Comparison of ENCODE assay signal across 21 cellular contexts in the genomic region with DNA sequence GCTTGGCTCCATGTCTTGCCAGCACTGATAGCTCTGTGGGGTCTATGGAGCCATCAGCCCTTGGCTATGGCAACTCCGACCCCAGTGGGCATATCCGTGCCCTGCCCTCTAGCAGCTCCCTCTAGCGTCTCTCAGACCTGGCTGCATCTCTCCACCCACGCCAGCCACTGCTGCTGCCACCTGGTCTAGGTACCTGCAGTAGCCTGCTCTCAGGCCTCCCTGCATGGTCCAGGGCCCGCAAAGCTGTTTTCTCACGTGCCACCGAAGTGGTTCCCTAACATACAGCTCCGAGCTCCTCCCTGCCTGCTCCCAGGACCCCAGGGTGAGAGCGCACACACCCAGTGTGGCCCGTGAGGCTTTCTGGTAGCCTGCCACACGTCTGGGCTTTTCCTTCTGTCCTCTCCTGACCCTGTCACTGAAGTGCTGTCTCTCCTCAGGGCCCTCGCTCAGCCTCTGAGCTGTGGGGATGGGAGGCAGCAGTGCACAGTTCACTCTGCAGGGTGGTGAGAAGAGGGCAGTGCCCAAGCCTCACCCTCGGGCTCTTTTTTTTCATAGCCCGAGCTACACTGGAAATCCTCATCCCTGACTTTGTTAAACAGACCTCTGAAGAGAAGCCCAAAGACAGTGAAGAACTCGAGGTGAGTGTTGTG. TPM values are rescaled to one million over a fixed set of nuclear protein-coding genes. Genes with fewer than 3 reads are reported as not detected.
DNase-seq lines count a peak whose midpoint lies in the region; ATAC-seq and TF ChIP-seq lines count a peak whose summit lies in the region.
"Had no signal": no experiment of that assay in that cellular context is flagged by ENCODE, and none has a peak within 500 bp of the region (broad histone marks: within the 10 kb centered on the region; RNA-seq: fewer than 3 reads in every experiment).

No MANE protein-coding gene starts in this region.

- peaks cover 0 to 90% of the 10 kb centered on the region in 2 donors for H3K36me3 ChIP-seq in gastrocnemius medialis

- H3K4me3 ChIP-seq in gastrocnemius medialis = no peak overlapping the region
- H3K4me3 ChIP-seq: ascending aorta had no signal

- no peak for DNase-seq in activated T-cell treated with anti-CD3 and anti-CD28 coated beads, Interleukin-2, amount 50 U/mL, for 24 hours
- DNase-seq in activated T-cell treated with anti-CD3 and anti-CD28 coated beads, Interleukin-2, amount 50 U/mL, for 1 hour = no peak
- DNase-seq in T-helper 17 cell (no peak), islet precursor cell (peak; percentile 43), gastrocnemius medialis (no peak), NCI-H128 (lab: John Stamatoyannopoulos, UW; ENCODE audit: unreplicated experiment) (no peak), hepatic stellate cell (ENCODE audit: low spot score) (no peak), NCI-H1105 treated with DMSO at 0.1 percent for 48 hours (lab: John Stamatoyannopoulos, UW) (no peak)
- DNase-seq: activated CD4-positive, alpha-beta T cell treated with anti-CD3 and anti-CD28 coated beads for 1 hour; activated naive CD4-positive, alpha-beta T cell; BE2C; cerebellar nuclear complex; foreskin melanocyte; HCEC 1CT; NCI-H1105; NCI-H526; nephron progenitor cell; stimulated activated CD4-positive, alpha-beta T cell treated with anti-CD3 and anti-CD28 coated beads, Interleukin-4, amount 100 ng/mL, for 4 hours had no signal

- H3K4me1 ChIP-seq in gastrocnemius medialis = peaks cover 11 to 13% of the 10 kb centered on the region in 2 donors
- H3K4me1 ChIP-seq: BE2C had no signal

- peak overlapping the region; percentile 71 to 88 (median 79) for H3K27ac ChIP-seq in gastrocnemius medialis

- in situ Hi-C loops in gastrocnemius medialis (cut with MboI; ENCODE audit: low sequenced_read_pairs in 4 of 4) = no loop called here

- H3K36me3 Mint-ChIP-seq in activated T-cell treated with anti-CD3 and anti-CD28 coated beads, Interleukin-2, amount 50 U/mL, for 24 hours (ENCODE audit: low read depth) = peaks cover 99% of the 10 kb centered on the region
- peaks cover 16% of the 10 kb centered on the region for H3K36me3 Mint-ChIP-seq in T-helper 17 cell (ENCODE audit: low read depth)

- peaks cover 3% of the 10 kb centered on the region for H3K9me3 Mint-ChIP-seq in activated T-cell treated with anti-CD3 and anti-CD28 coated beads, Interleukin-2, amount 50 U/mL, for 24 hours

- H3K9me3 ChIP-seq in T-helper 17 cell (ENCODE audit: control insufficient read depth, low read length, poor library complexity, severe bottlenecking) (no peaks in the 10 kb centered on the region), gastrocnemius medialis (no peaks in the 10 kb centered on the region)
- H3K9me3 ChIP-seq: ascending aorta, BE2C had no signal

- no peak overlapping the region for H3K4me3 Mint-ChIP-seq in activated T-cell treated with anti-CD3 and anti-CD28 coated beads, Interleukin-2, amount 50 U/mL, for 24 hours
- peak overlapping the region; percentile 43 for H3K4me3 Mint-ChIP-seq in T-helper 17 cell
- H3K4me3 Mint-ChIP-seq: mesothelial cell of epicardium, nephron progenitor cell had no signal

- peak overlapping the region; percentile 87 for H3K27ac Mint-ChIP-seq in activated T-cell treated with anti-CD3 and anti-CD28 coated beads, Interleukin-2, amount 50 U/mL, for 24 hours
- H3K27ac Mint-ChIP-seq in T-helper 17 cell = peak overlapping the region; percentile 47
- H3K27ac Mint-ChIP-seq: mesothelial cell of epicardium, nephron progenitor cell had no signal

- no peak for TF ChIP-seq POLR2A in gastrocnemius medialis (IDR thresholded peaks at IDR 0.05)

- no peak for TF ChIP-seq CTCF in gastrocnemius medialis (IDR thresholded peaks at IDR 0.05 in 4 of 5, conservative IDR thresholded peaks at IDR 0.05 in 1 of 5)

- no peaks in the 10 kb centered on the region for H3K27me3 ChIP-seq in gastrocnemius medialis
- H3K27me3 ChIP-seq: ascending aorta, BE2C had no signal

- no peak for ATAC-seq in T-helper 17 cell
- no peak for ATAC-seq in gastrocnemius medialis

- H3K4me1 Mint-ChIP-seq in activated T-cell treated with anti-CD3 and anti-CD28 coated beads, Interleukin-2, amount 50 U/mL, for 24 hours (ENCODE audit: low read depth) = peaks cover 66% of the 10 kb centered on the region
- H3K4me1 Mint-ChIP-seq in T-helper 17 cell = peaks cover 22% of the 10 kb centered on the region
- H3K4me1 Mint-ChIP-seq: mesothelial cell of epicardium, nephron progenitor cell had no signal

- intact Hi-C loops in gastrocnemius medialis (cut with DNase I; ENCODE audit: low total_unique reads) = no loop called here

- H3K27me3 Mint-ChIP-seq in activated T-cell treated with anti-CD3 and anti-CD28 coated beads, Interleukin-2, amount 50 U/mL, for 24 hours = no peaks in the 10 kb centered on the region
- no peaks in the 10 kb centered on the region for H3K27me3 Mint-ChIP-seq in T-helper 17 cell

RNA-seq across cellular contexts. Expression of a gene that starts 14.2 kb away (rescaled TPM):
- total RNA-seq in T-helper 17 cell (10 to 100 TPM; 32.0 to 37.9 TPM), gastrocnemius medialis (10 to 100 TPM in 2 of 4 donors, 1 to 10 TPM in 2; 5.2 to 16.5 (median 11.2) TPM)

RNA-seq across cellular contexts. Expression of a gene that starts 21.6 kb away (rescaled TPM):
- total RNA-seq in T-helper 17 cell = 10 to 100 TPM; 65.7 to 75.2 TPM
- 100 to 1,000 TPM in 2 of 4 donors, 10 to 100 TPM in 2; 79.4 to 147 (median 120) TPM for total RNA-seq in gastrocnemius medialis

RNA-seq across cellular contexts. Expression of a gene that starts 22.7 kb away (rescaled TPM):
- total RNA-seq in T-helper 17 cell (10 to 100 TPM; 77.1 to 85.5 TPM), gastrocnemius medialis (10 to 100 TPM; 16.9 to 38.0 (median 28.2) TPM)

RNA-seq across cellular contexts. Expression of a gene that starts 37.3 kb away (rescaled TPM):
- total RNA-seq in T-helper 17 cell (10 to 100 TPM; 60.1 to 75.8 TPM), gastrocnemius medialis (10 to 100 TPM in 3 of 4 donors, 1 to 10 TPM in 1; 7.3 to 15.8 (median 12.8) TPM)

RNA-seq across cellular contexts. Expression of a gene that starts 56.6 kb away (rescaled TPM):
- total RNA-seq in T-helper 17 cell (1 to 10 TPM in 1 of 2 donors, not detected in 1; 1.5 TPM), gastrocnemius medialis (1 to 10 TPM in 1 of 4 donors, under 1 TPM in 1, not detected in 2; 0.82 to 3.5 TPM)
- total RNA-seq: A172, ascending aorta, mesothelial cell of epicardium had no signal
